ENCODE assay signal across 1 cellular context in genomic region chr14:78154827-78155226, GRCh38.
TF ChIP-seq lines count a peak whose summit lies in the region.

No MANE protein-coding gene starts in this region.

TF ChIP-seq in GM23338, 12 proteins besides CTCF, POLR2A, EP300 and RAD21:
- TF ChIP-seq ZNF462 (CRISPR knock-in tag; IDR thresholded peaks at IDR 0.05) (no peak), EZH2phosphoT487 (IDR thresholded peaks at IDR 0.05; ENCODE audit: unreplicated experiment) (no peak), JUNB (IDR thresholded peaks at IDR 0.05; ENCODE audit: unreplicated experiment) (no peak), ETS1 (IDR thresholded peaks at IDR 0.05) (no peak), EZH2 (IDR thresholded peaks at IDR 0.05; ENCODE audit: low read depth, unreplicated experiment) (no peak), ZNF114 (CRISPR knock-in tag; IDR thresholded peaks at IDR 0.05) (no peak), NANOG (IDR thresholded peaks at IDR 0.05; ENCODE audit: borderline replicate concordance) (no peak), REST (IDR thresholded peaks at IDR 0.05; ENCODE audit: unreplicated experiment) (no peak), POLR2AphosphoS5 (IDR thresholded peaks at IDR 0.05; ENCODE audit: low read depth) (no peak), ZNF331 (CRISPR knock-in tag; IDR thresholded peaks at IDR 0.05; ENCODE audit: low read depth) (no peak), CREB1 (CRISPR knock-in tag; IDR thresholded peaks at IDR 0.05; ENCODE audit: low read depth) (no peak), STAT1 (IDR thresholded peaks at IDR 0.05; ENCODE audit: unreplicated experiment) (no peak)
TF ChIP-seq in GM23338: peak in this region for 0.
